39 cellular contexts compared by ENCODE assay signal in genomic region chr4:7480423-7480822, GRCh38. TPM values are rescaled to one million over a fixed set of nuclear protein-coding genes. Genes with fewer than 3 reads are reported as not detected.
"Had no signal": no experiment of that assay in that cellular context is flagged by ENCODE, and none has a peak within 500 bp of the region (broad histone marks: within the 10 kb centered on the region; RNA-seq: fewer than 3 reads in every experiment).

No MANE protein-coding gene starts in this region.

- H3K27me3 ChIP-seq: adrenal gland, ascending aorta, body of pancreas, brain microvascular endothelial cell, breast epithelium, cardiac muscle cell had no signal

- DNase-seq: activated effector memory CD4-positive, alpha-beta T cell treated with anti-CD3 and anti-CD28 coated beads, Interleukin-2, amount 50 U/mL, for 16 hours; activated effector memory CD4-positive, alpha-beta T cell treated with Interleukin-2 at 50 U/mL for 16 hours; activated gamma-delta T cell; activated gamma-delta T cell treated with Interleukin-2 at 50 U/mL for 16 hours; activated naive CD4-positive, alpha-beta T cell; activated naive CD4-positive, alpha-beta T cell treated with anti-CD3 and anti-CD28 coated beads for 36 hours; activated naive CD4-positive, alpha-beta T cell treated with anti-CD3 and anti-CD28 coated beads, Interleukin-2, amount 10 ng/mL, durations not matched to agents 7 days and 5 days; activated naive CD4-positive, alpha-beta T cell treated with anti-CD3 and anti-CD28 coated beads, Interleukin-2, amount 50 U/mL, for 16 hours; activated naive CD4-positive, alpha-beta T cell treated with Interleukin-2 at 50 U/mL for 16 hours; activated naive CD8-positive, alpha-beta T cell treated with anti-CD3 and anti-CD28 coated beads for 36 hours; activated naive CD8-positive, alpha-beta T cell treated with anti-CD3 and anti-CD28 coated beads, Interleukin-2, amount 10 ng/mL, durations not matched to agents 7 days and 5 days; activated naive CD8-positive, alpha-beta T cell treated with anti-CD3 and anti-CD28 coated beads, Interleukin-2, amount 50 U/mL, for 24 hours; activated T-cell treated with anti-CD3 and anti-CD28 coated beads, Interleukin-2, amount 50 U/mL, for 1 hour; activated T-cell treated with anti-CD3 and anti-CD28 coated beads, Interleukin-2, amount 50 U/mL, for 24 hours; activated T-cell treated with anti-CD3 and anti-CD28 coated beads, Interleukin-2, amount 50 U/mL, for 4 hours; activated T-cell treated with anti-CD3 and anti-CD28 coated beads, Interleukin-2, amount 50 U/mL, for 48 hours; activated T-cell treated with anti-CD3 and anti-CD28 coated beads, Interleukin-2, amount 50 U/mL, for 72 hours; adrenal gland; amniotic stem cell; amygdala; anterior cingulate cortex; aorta; body of pancreas; brain microvascular endothelial cell; caudate nucleus; central memory CD4-positive, alpha-beta T cell; cerebellar nuclear complex had no signal

- H3K4me1 ChIP-seq: adrenal gland, ascending aorta, body of pancreas, breast epithelium had no signal

- H3K4me3 ChIP-seq: adrenal gland, ascending aorta, body of pancreas, breast epithelium, cardiac muscle cell had no signal

- H3K27ac ChIP-seq: adrenal gland, ascending aorta, body of pancreas, brain microvascular endothelial cell, breast epithelium, cardiac muscle cell had no signal

- ATAC-seq: activated naive CD4-positive, alpha-beta T cell treated with anti-CD3 and anti-CD28 coated beads, Interleukin-2, amount 50 U/mL, for 72 hours; activated naive CD8-positive, alpha-beta T cell treated with anti-CD3 and anti-CD28 coated beads, Interleukin-2, amount 50 U/mL, for 24 hours; activated T-cell treated with anti-CD3 and anti-CD28 coated beads, Interleukin-2, amount 50 U/mL, for 4 hours; activated T-cell treated with anti-CD3 and anti-CD28 coated beads, Interleukin-2, amount 50 U/mL, for 72 hours; activated T-helper 17 cell treated with anti-CD3 and anti-CD28 coated beads, Interleukin-2, amount 50 U/mL, for 72 hours; body of pancreas had no signal

- H3K36me3 ChIP-seq: adrenal gland, ascending aorta, brain microvascular endothelial cell, breast epithelium, cardiac muscle cell had no signal

- H3K9me3 ChIP-seq: adrenal gland, ascending aorta, body of pancreas, breast epithelium had no signal

RNA-seq across cellular contexts. Expression of gene PSAPL1, which starts 45.7 kb away (rescaled TPM):
- total RNA-seq: activated naive CD4-positive, alpha-beta T cell treated with anti-CD3 and anti-CD28 coated beads for 36 hours; activated naive CD4-positive, alpha-beta T cell treated with anti-CD3 and anti-CD28 coated beads, Interleukin-2, amount 50 U/mL, for 72 hours; activated naive CD8-positive, alpha-beta T cell treated with anti-CD3 and anti-CD28 coated beads for 36 hours; activated naive CD8-positive, alpha-beta T cell treated with anti-CD3 and anti-CD28 coated beads, Interleukin-2, amount 10 ng/mL, durations not matched to agents 7 days and 5 days; activated T-cell treated with anti-CD3 and anti-CD28 coated beads, Interleukin-2, amount 50 U/mL, for 4 hours; activated T-cell treated with anti-CD3 and anti-CD28 coated beads, Interleukin-2, amount 50 U/mL, for 72 hours; activated T-helper 1 cell treated with anti-CD3 and anti-CD28 coated beads, Interleukin-12 subunit alpha, Interleukin-12 subunit beta, Interleukin-2, Interleukin-4 antibody, amounts not matched to agents 30 ng/mL and 10 ng/mL and 1 ng/mL, durations not matched to agents 14 hours and 24 hours and 36 hours; activated T-helper 17 cell treated with anti-CD3 and anti-CD28 coated beads, Interleukin-2, amount 50 U/mL, for 72 hours; activated T-helper 2 cell treated with anti-CD3 and anti-CD28 coated beads, Interferon-gamma antibody, Interleukin-2, Interleukin-4, amounts not matched to agents 10 μg/mL and 5 μg/mL and 100 μg/mL, durations not matched to agents 14 hours and 24 hours and 36 hours; adrenal gland; aorta; ascending aorta; astrocyte; bronchial epithelial cell; cardiac septum; cerebellum; chondrocyte had no signal
- polyA plus RNA-seq: aorta had no signal
